1 cellular context compared by ENCODE assay signal in the genomic region with DNA sequence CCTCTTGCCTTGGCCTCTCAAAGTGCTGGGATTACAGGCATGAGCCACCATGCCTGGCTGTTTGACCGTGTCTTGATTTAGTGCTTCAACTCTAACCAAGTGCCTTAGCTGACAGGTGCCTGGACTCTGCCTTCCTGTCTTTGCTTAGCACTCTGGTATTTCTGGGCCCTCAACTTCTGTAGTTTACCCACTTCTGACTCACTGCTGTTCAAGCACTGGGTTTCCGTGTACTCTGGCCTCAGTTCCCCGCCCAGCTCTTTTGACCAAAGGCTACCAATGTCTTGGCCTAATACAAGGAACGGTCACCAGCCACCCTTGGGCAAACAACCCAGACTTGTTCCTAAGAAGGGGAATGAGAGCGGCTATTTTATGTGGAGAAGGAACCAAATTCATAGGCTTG.
TF ChIP-seq lines count a peak whose summit lies in the region.

No MANE protein-coding gene starts in this region.

TF ChIP-seq in HepG2, 621 proteins besides CTCF, POLR2A, EP300 and RAD21 (continued from another document):
- TF ChIP-seq, protein P1, sequence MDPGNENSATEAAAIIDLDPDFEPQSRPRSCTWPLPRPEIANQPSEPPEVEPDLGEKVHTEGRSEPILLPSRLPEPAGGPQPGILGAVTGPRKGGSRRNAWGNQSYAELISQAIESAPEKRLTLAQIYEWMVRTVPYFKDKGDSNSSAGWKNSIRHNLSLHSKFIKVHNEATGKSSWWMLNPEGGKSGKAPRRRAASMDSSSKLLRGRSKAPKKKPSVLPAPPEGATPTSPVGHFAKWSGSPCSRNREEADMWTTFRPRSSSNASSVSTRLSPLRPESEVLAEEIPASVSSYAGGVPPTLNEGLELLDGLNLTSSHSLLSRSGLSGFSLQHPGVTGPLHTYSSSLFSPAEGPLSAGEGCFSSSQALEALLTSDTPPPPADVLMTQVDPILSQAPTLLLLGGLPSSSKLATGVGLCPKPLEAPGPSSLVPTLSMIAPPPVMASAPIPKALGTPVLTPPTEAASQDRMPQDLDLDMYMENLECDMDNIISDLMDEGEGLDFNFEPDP (CRISPR knock-in tag; conservative IDR thresholded peaks at IDR 0.05) = no peak
- TF ChIP-seq JUND (CRISPR knock-in tag; IDR thresholded peaks at IDR 0.05) = peak; percentile 94
- no peak for TF ChIP-seq RBAK (CRISPR knock-in tag; IDR thresholded peaks at IDR 0.05)
- TF ChIP-seq, protein P2, sequence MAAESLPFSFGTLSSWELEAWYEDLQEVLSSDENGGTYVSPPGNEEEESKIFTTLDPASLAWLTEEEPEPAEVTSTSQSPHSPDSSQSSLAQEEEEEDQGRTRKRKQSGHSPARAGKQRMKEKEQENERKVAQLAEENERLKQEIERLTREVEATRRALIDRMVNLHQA (CRISPR knock-in tag; IDR thresholded peaks at IDR 0.05) = no peak
- TF ChIP-seq, protein P3, sequence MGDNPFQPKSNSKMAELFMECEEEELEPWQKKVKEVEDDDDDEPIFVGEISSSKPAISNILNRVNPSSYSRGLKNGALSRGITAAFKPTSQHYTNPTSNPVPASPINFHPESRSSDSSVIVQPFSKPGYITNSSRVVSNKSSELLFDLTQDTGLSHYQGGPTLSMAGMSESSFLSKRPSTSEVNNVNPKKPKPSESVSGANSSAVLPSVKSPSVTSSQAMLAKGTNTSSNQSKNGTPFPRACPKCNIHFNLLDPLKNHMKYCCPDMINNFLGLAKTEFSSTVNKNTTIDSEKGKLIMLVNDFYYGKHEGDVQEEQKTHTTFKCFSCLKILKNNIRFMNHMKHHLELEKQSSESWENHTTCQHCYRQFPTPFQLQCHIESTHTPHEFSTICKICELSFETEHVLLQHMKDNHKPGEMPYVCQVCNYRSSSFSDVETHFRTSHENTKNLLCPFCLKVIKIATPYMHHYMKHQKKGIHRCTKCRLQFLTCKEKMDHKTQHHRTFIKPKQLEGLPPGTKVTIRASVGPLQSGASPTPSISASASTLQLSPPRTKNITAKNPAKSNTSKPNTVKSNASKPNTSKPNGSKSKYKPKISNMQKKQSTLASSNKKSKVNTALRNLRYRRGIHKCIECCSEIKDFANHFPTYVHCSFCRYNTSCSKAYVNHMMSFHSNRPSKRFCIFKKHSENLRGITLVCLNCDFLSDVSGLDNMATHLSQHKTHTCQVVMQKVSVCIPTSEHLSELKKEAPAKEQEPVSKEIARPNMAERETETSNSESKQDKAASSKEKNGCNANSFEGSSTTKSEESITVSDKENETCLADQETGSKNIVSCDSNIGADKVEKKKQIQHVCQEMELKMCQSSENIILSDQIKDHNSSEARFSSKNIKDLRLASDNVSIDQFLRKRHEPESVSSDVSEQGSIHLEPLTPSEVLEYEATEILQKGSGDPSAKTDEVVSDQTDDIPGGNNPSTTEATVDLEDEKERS (CRISPR knock-in tag; IDR thresholded peaks at IDR 0.05) = no peak
- TF ChIP-seq GFI1 (CRISPR knock-in tag; IDR thresholded peaks at IDR 0.05; ENCODE audit: borderline replicate concordance) = peak; percentile 51
- TF ChIP-seq ZNF136 (CRISPR knock-in tag; IDR thresholded peaks at IDR 0.05; ENCODE audit: low read depth) = peak; percentile 73; the same call in 1 of the 2 replicates
- no peak for TF ChIP-seq RFX3 (CRISPR knock-in tag; IDR thresholded peaks at IDR 0.05)
- TF ChIP-seq TBL1XR1 (IDR thresholded peaks at IDR 0.05; ENCODE audit: borderline replicate concordance, low read length, partially characterized antibody) = no peak
- no peak for TF ChIP-seq ZSCAN29 (CRISPR knock-in tag; conservative IDR thresholded peaks at IDR 0.05)
- no peak for TF ChIP-seq FOXJ3 (CRISPR knock-in tag; IDR thresholded peaks at IDR 0.05; ENCODE audit: borderline replicate concordance)
- TF ChIP-seq NR2F1 (CRISPR knock-in tag; IDR thresholded peaks at IDR 0.05) = no peak
- TF ChIP-seq PHF8 (CRISPR knock-in tag; IDR thresholded peaks at IDR 0.05) = no peak
- no peak for TF ChIP-seq KLF15 (CRISPR knock-in tag; IDR thresholded peaks at IDR 0.05; ENCODE audit: borderline replicate concordance)
- TF ChIP-seq, protein P4, sequence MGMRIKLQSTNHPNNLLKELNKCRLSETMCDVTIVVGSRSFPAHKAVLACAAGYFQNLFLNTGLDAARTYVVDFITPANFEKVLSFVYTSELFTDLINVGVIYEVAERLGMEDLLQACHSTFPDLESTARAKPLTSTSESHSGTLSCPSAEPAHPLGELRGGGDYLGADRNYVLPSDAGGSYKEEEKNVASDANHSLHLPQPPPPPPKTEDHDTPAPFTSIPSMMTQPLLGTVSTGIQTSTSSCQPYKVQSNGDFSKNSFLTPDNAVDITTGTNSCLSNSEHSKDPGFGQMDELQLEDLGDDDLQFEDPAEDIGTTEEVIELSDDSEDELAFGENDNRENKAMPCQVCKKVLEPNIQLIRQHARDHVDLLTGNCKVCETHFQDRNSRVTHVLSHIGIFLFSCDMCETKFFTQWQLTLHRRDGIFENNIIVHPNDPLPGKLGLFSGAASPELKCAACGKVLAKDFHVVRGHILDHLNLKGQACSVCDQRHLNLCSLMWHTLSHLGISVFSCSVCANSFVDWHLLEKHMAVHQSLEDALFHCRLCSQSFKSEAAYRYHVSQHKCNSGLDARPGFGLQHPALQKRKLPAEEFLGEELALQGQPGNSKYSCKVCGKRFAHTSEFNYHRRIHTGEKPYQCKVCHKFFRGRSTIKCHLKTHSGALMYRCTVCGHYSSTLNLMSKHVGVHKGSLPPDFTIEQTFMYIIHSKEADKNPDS (CRISPR knock-in tag; IDR thresholded peaks at IDR 0.05) = no peak
- TF ChIP-seq KMT2A (CRISPR knock-in tag; IDR thresholded peaks at IDR 0.05) = no peak
- TF ChIP-seq, protein P5, sequence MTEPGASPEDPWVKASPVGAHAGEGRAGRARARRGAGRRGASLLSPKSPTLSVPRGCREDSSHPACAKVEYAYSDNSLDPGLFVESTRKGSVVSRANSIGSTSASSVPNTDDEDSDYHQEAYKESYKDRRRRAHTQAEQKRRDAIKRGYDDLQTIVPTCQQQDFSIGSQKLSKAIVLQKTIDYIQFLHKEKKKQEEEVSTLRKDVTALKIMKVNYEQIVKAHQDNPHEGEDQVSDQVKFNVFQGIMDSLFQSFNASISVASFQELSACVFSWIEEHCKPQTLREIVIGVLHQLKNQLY (CRISPR knock-in tag; IDR thresholded peaks at IDR 0.05) = peak; percentile 54; the same call in 1 of the 2 replicates
- TF ChIP-seq EED (CRISPR knock-in tag; IDR thresholded peaks at IDR 0.05) = no peak
- TF ChIP-seq, protein P6, sequence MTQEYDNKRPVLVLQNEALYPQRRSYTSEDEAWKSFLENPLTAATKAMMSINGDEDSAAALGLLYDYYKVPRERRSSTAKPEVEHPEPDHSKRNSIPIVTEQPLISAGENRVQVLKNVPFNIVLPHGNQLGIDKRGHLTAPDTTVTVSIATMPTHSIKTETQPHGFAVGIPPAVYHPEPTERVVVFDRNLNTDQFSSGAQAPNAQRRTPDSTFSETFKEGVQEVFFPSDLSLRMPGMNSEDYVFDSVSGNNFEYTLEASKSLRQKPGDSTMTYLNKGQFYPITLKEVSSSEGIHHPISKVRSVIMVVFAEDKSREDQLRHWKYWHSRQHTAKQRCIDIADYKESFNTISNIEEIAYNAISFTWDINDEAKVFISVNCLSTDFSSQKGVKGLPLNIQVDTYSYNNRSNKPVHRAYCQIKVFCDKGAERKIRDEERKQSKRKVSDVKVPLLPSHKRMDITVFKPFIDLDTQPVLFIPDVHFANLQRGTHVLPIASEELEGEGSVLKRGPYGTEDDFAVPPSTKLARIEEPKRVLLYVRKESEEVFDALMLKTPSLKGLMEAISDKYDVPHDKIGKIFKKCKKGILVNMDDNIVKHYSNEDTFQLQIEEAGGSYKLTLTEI (CRISPR knock-in tag; conservative IDR thresholded peaks at IDR 0.05) = no peak
- peak; percentile 56; the same call in 1 of the 2 replicates for TF ChIP-seq FOXO1 (CRISPR knock-in tag; IDR thresholded peaks at IDR 0.05)
- TF ChIP-seq TBX3 (IDR thresholded peaks at IDR 0.05; ENCODE audit: borderline replicate concordance) = peak; percentile 31; the same call in 1 of the 2 replicates
- TF ChIP-seq TCF7L2 (IDR thresholded peaks at IDR 0.05; ENCODE audit: low read depth, low read length) = no peak
- TF ChIP-seq, protein P7, sequence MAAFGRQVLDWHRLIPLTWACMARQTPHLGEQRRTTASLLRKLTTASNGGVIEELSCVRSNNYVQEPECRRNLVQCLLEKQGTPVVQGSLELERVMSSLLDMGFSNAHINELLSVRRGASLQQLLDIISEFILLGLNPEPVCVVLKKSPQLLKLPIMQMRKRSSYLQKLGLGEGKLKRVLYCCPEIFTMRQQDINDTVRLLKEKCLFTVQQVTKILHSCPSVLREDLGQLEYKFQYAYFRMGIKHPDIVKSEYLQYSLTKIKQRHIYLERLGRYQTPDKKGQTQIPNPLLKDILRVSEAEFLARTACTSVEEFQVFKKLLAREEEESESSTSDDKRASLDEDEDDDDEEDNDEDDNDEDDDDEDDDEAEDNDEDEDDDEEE (CRISPR knock-in tag; IDR thresholded peaks at IDR 0.05) = no peak
- no peak for TF ChIP-seq NFYB (CRISPR knock-in tag; IDR thresholded peaks at IDR 0.05)
- no peak for TF ChIP-seq NFE2L1 (CRISPR knock-in tag; IDR thresholded peaks at IDR 0.05; ENCODE audit: borderline replicate concordance)
- TF ChIP-seq ZNF263 (CRISPR knock-in tag; IDR thresholded peaks at IDR 0.05) = no peak
- TF ChIP-seq SALL2 (CRISPR knock-in tag; IDR thresholded peaks at IDR 0.05) = no peak
- no peak for TF ChIP-seq ZNF12 (CRISPR knock-in tag; IDR thresholded peaks at IDR 0.05)
- TF ChIP-seq HNF4G (IDR thresholded peaks at IDR 0.05; ENCODE audit: borderline replicate concordance, low read depth, low read length) = peak; percentile 71; the same call in 1 of the 2 replicates
- TF ChIP-seq HNF4G (CRISPR knock-in tag; IDR thresholded peaks at IDR 0.05; ENCODE audit: borderline replicate concordance, low read depth) = no peak; the same call in 1 of the 2 replicates
- no peak for TF ChIP-seq ZNF776 (CRISPR knock-in tag; IDR thresholded peaks at IDR 0.05)
- no peak for TF ChIP-seq RBFOX2 (IDR thresholded peaks at IDR 0.05; ENCODE audit: low read depth, low read length)
- TF ChIP-seq GATA4 (IDR thresholded peaks at IDR 0.05; ENCODE audit: borderline replicate concordance, low read depth) = 0 out of 2 replicates have a peak, but pooled peaks have one; percentile 27
- no peak for TF ChIP-seq ZNF451 (CRISPR knock-in tag; IDR thresholded peaks at IDR 0.05)
- TF ChIP-seq BRD4 (CRISPR knock-in tag; IDR thresholded peaks at IDR 0.05) = no peak
